ENCODE assay signal across 8 cellular contexts in genomic region chr16:3983081-3983520, GRCh38.
DNase-seq lines count a peak whose midpoint lies in the region; ATAC-seq and TF ChIP-seq lines count a peak whose summit lies in the region.

No MANE protein-coding gene starts in this region.

- H3K27ac Mint-ChIP-seq in activated naive CD4-positive, alpha-beta T cell treated with anti-CD3 and anti-CD28 coated beads, Interleukin-2, amount 10 ng/mL, durations not matched to agents 7 days and 5 days: no peak overlapping the region
- H3K27ac Mint-ChIP-seq in glutamatergic neuron (ENCODE audit: unreplicated experiment): no peak overlapping the region

- peaks cover 3% of the 10 kb centered on the region for H3K4me1 ChIP-seq in NT2/D1 (ENCODE audit: insufficient read depth, insufficient read length)

- H3K36me3 Mint-ChIP-seq in activated naive CD4-positive, alpha-beta T cell treated with anti-CD3 and anti-CD28 coated beads, Interleukin-2, amount 10 ng/mL, durations not matched to agents 7 days and 5 days: no peaks in the 10 kb centered on the region
- H3K36me3 Mint-ChIP-seq in glutamatergic neuron (ENCODE audit: unreplicated experiment): no peaks in the 10 kb centered on the region

- POLR2A ChIA-PET in AG04449 (lab: Yijun Ruan, JAX): interaction anchor here (1.0 to 1.2 kb wide), 2 partner anchors 270 to 271 kb away, joined by 3 to 4 read pairs; no protein-coding TSS in a partner anchor

- peak overlapping the region; percentile 59 for H3K9ac ChIP-seq in NT2/D1 (ENCODE audit: insufficient read length, low read depth)

- ATAC-seq in HG02870 (IDR thresholded peaks at IDR 0.05; ENCODE audit: unreplicated experiment): no peak

- no peak overlapping the region for H3K4me3 Mint-ChIP-seq in activated naive CD4-positive, alpha-beta T cell treated with anti-CD3 and anti-CD28 coated beads, Interleukin-2, amount 10 ng/mL, durations not matched to agents 7 days and 5 days
- no peak overlapping the region for H3K4me3 Mint-ChIP-seq in glutamatergic neuron (ENCODE audit: unreplicated experiment)

- H3K9me3 Mint-ChIP-seq in activated naive CD4-positive, alpha-beta T cell treated with anti-CD3 and anti-CD28 coated beads, Interleukin-2, amount 10 ng/mL, durations not matched to agents 7 days and 5 days: no peaks in the 10 kb centered on the region
- H3K9me3 Mint-ChIP-seq in glutamatergic neuron (ENCODE audit: unreplicated experiment): peaks cover 5% of the 10 kb centered on the region

- TF ChIP-seq CTCF in AG04449 (IDR thresholded peaks at IDR 0.05; ENCODE audit: insufficient read depth, low read length, missing control alignments) (peak; percentile 89), glutamatergic neuron (IDR thresholded peaks at IDR 0.05; ENCODE audit: partially characterized antibody, unreplicated experiment) (peak; percentile 31)

- H3K27me3 Mint-ChIP-seq in activated naive CD4-positive, alpha-beta T cell treated with anti-CD3 and anti-CD28 coated beads, Interleukin-2, amount 10 ng/mL, durations not matched to agents 7 days and 5 days: peaks cover 8% of the 10 kb centered on the region
- peaks cover 5% of the 10 kb centered on the region for H3K27me3 Mint-ChIP-seq in glutamatergic neuron (ENCODE audit: unreplicated experiment)

- no peaks in the 10 kb centered on the region for H3K9me3 ChIP-seq in NT2/D1 (ENCODE audit: insufficient read depth, low read length)

- H3K4me1 Mint-ChIP-seq in activated naive CD4-positive, alpha-beta T cell treated with anti-CD3 and anti-CD28 coated beads, Interleukin-2, amount 10 ng/mL, durations not matched to agents 7 days and 5 days: peaks cover 2% of the 10 kb centered on the region
- peaks cover 2% of the 10 kb centered on the region for H3K4me1 Mint-ChIP-seq in glutamatergic neuron (ENCODE audit: low read depth, unreplicated experiment)

- H3K27me3 ChIP-seq in NT2/D1 (ENCODE audit: insufficient read depth, insufficient read length): peaks cover 4% of the 10 kb centered on the region

- DNase-seq in AG04449 (ENCODE audit: low read depth, low spot score): no peak
- DNase-seq in H4 (ENCODE audit: low spot score): peak; percentile 51
- peak; percentile 78 for DNase-seq in NT2/D1 (ENCODE audit: low read depth, low spot score)
- peak; percentile 69 for DNase-seq in activated naive CD4-positive, alpha-beta T cell treated with anti-CD3 and anti-CD28 coated beads, Interleukin-2, amount 10 ng/mL, durations not matched to agents 7 days and 5 days
- DNase-seq in glutamatergic neuron: peak; percentile 80
- peak; percentile 41 for DNase-seq in pons (ENCODE audit: low spot score)
- DNase-seq in NCI-H1048 (lab: John Stamatoyannopoulos, UW): no peak

- H3K36me3 ChIP-seq in NT2/D1 (ENCODE audit: insufficient read depth, insufficient read length, low read length): peaks cover 26% of the 10 kb centered on the region

- H3K4me3 ChIP-seq in AG04449 (ENCODE audit: low read depth, low read length) (no peak overlapping the region), NT2/D1 (ENCODE audit: insufficient read length, low read depth) (peak overlapping the region; percentile 6)

- CTCF ChIA-PET in AG04449 (lab: Yijun Ruan, JAX): interaction anchor here (0.7 to 7.4 kb wide), 28 partner anchors 8 to 419 kb away, joined by 3 to 67 read pairs (median 4); partner anchors contain the start of genes GLIS2 and SLX4
- CTCF ChIA-PET in activated naive CD4-positive, alpha-beta T cell treated with anti-CD3 and anti-CD28 coated beads, Interleukin-2, amount 10 ng/mL, durations not matched to agents 7 days and 5 days (lab: Charles Lee): interaction anchor here (0.8 to 3.4 kb wide), 16 partner anchors 8 to 349 kb away, joined by 3 to 34 read pairs (median 3); partner anchors contain the start of gene ADCY9

Comparison
In these comparisons a context has a peak if more than half of its experiments do, and no peak if none do; other contexts are left out.
1. DNase-seq: peak in H4 (single experiment), NT2/D1 (single experiment), activated naive CD4-positive, alpha-beta T cell treated with anti-CD3 and anti-CD28 coated beads, Interleukin-2, amount 10 ng/mL, durations not matched to agents 7 days and 5 days (single experiment), glutamatergic neuron (single experiment) and pons (single experiment); none in AG04449 (single experiment) and NCI-H1048 (single experiment).